In the genomic region with DNA sequence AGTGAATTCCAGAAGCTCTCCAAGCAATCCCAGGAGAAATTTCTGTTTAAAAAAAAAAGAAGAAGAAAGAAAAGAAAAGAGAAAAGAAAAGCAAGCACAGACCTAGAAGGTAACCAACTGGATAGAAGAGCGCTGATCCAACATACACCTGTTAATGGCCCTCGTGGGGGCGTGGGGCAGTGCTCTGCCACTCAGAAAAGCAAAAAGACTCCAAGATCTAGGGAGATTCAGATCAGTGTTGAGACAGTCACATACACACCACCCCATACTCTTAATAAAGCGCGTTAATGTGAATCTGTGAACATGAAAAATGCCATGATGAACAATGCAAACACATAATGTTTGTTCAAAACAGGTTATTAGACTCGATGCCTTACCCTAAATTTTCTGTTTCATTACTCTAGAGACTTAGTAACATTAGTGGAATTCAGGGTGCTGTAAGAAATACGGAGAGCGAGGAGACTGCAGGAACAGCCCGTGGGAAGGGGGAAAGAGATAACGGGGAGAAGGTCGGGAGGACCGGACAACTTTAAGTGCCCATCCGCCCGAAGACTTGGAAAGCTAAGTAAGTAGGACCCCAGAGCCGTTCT, we compare ENCODE assay signal across 8 cellular contexts. TPM values are rescaled to one million over a fixed set of nuclear protein-coding genes. Genes with fewer than 3 reads are reported as not detected.
DNase-seq lines count a peak whose midpoint lies in the region; ATAC-seq and TF ChIP-seq lines count a peak whose summit lies in the region.

No MANE protein-coding gene starts in this region.

- H2AFZ ChIP-seq in OCI-LY7 (ENCODE audit: low read length) = peak overlapping the region; percentile 97

- no peaks in the 10 kb centered on the region for H4K20me1 ChIP-seq in OCI-LY7 (ENCODE audit: insufficient read depth, low read length)

- peak overlapping the region; percentile 91 for H3K4me2 ChIP-seq in OCI-LY7 (ENCODE audit: low read length)

- CTCF ChIA-PET in OCI-LY7 (lab: Charles Lee; ENCODE audit: unreplicated experiment) = no interaction called here

- H3K4me3 ChIP-seq in GM12864 (ENCODE audit: low read depth, low read length) (peak overlapping the region; percentile 95), OCI-LY7 (ENCODE audit: low read depth, low read length, poor library complexity, severe bottlenecking) (peak overlapping the region; percentile 95), fibroblast of the aortic adventitia (ENCODE audit: low read depth, low read length) (peak overlapping the region; percentile 86), retinal pigment epithelial cell (ENCODE audit: low read length) (peak overlapping the region; percentile 95)

- TF ChIP-seq CTCF in GM12864 (IDR thresholded peaks at IDR 0.05; ENCODE audit: low read depth, low read length, missing control alignments) (no peak), OCI-LY7 (conservative IDR thresholded peaks at IDR 0.05; ENCODE audit: low read length) (no peak), fibroblast of the aortic adventitia (IDR thresholded peaks at IDR 0.05; ENCODE audit: insufficient read depth, low read length) (no peak), retinal pigment epithelial cell (conservative IDR thresholded peaks at IDR 0.05; ENCODE audit: low read depth, low read length) (no peak)

- peaks cover 16% of the 10 kb centered on the region for H3K4me1 Mint-ChIP-seq in stimulated activated memory B cell treated with anti-CD40 and anti-IgM and Interleukin-4, amounts not matched to agents 10 μg/mL and 1 μg/mL and 100 μg/mL, for 72 hours

- peaks cover 8% of the 10 kb centered on the region for H3K36me3 Mint-ChIP-seq in stimulated activated memory B cell treated with anti-CD40 and anti-IgM and Interleukin-4, amounts not matched to agents 10 μg/mL and 1 μg/mL and 100 μg/mL, for 72 hours

- TSS peak; percentile 83 for BruUV-seq in OCI-LY7 (replicated peaks; lab: Mats Ljungman, UMichigan)

- H3K9me3 ChIP-seq in OCI-LY7 (ENCODE audit: low read length) = peaks cover 15% of the 10 kb centered on the region; the same call in 1 of the 2 replicates

- H3K79me2 ChIP-seq in OCI-LY7 (ENCODE audit: insufficient read depth, low read depth, low read length) = peaks cover 18% of the 10 kb centered on the region

- intact Hi-C loops in OCI-LY7 (cut with micrococcal nuclease; ENCODE audit: unreplicated experiment) = loop anchor here (5.0 to 10.0 kb wide), 5 partner anchors 120 to 705 kb away; partner anchors contain the start of genes ATP1B1, KIFAP3, METTL18 and SLC19A2

- H3K4me1 ChIP-seq in OCI-LY7 (ENCODE audit: insufficient read depth, low read length, poor library complexity, severe bottlenecking) = peaks cover 20% of the 10 kb centered on the region

- peaks cover 22% of the 10 kb centered on the region for H3K36me3 ChIP-seq in OCI-LY7 (ENCODE audit: insufficient read depth, low read length)

- no peaks in the 10 kb centered on the region for H3K9me2 ChIP-seq in OCI-LY7 (ENCODE audit: insufficient read depth, low read length)

- POLR2A ChIA-PET in OCI-LY7 (lab: Charles Lee) = interaction anchor here (0.7 to 1.9 kb wide), 4 partner anchors 11 to 749 kb away, joined by 3 to 6 read pairs (median 4); no protein-coding TSS in a partner anchor

- ATAC-seq in stimulated activated memory B cell treated with anti-CD40 and anti-IgM and Interleukin-4, amounts not matched to agents 10 μg/mL and 1 μg/mL and 100 μg/mL, for 72 hours = no peak
- ATAC-seq in GM21390 (IDR thresholded peaks at IDR 0.05; ENCODE audit: unreplicated experiment) = no peak

- no peak overlapping the region for H3K4me3 Mint-ChIP-seq in stimulated activated memory B cell treated with anti-CD40 and anti-IgM and Interleukin-4, amounts not matched to agents 10 μg/mL and 1 μg/mL and 100 μg/mL, for 72 hours

- DNase-seq in GM12864 (ENCODE audit: low read depth) = no peak
- DNase-seq in OCI-LY7 (ENCODE audit: low spot score) = no peak
- no peak for DNase-seq in fibroblast of the aortic adventitia (ENCODE audit: low read depth)
- DNase-seq in retinal pigment epithelial cell (ENCODE audit: low read depth) = no peak
- DNase-seq in middle frontal gyrus (ENCODE audit: extremely low spot score, low spot score) = no peak
- no peak for DNase-seq in Ammon's horn (ENCODE audit: low spot score)

- no peaks in the 10 kb centered on the region for H3K27me3 Mint-ChIP-seq in stimulated activated memory B cell treated with anti-CD40 and anti-IgM and Interleukin-4, amounts not matched to agents 10 μg/mL and 1 μg/mL and 100 μg/mL, for 72 hours

- H3K27ac ChIP-seq in OCI-LY7 (ENCODE audit: low read depth, low read length, poor library complexity, severe bottlenecking) = no peak overlapping the region

- H3K27ac Mint-ChIP-seq in stimulated activated memory B cell treated with anti-CD40 and anti-IgM and Interleukin-4, amounts not matched to agents 10 μg/mL and 1 μg/mL and 100 μg/mL, for 72 hours = no peak overlapping the region

- H3K9me3 Mint-ChIP-seq in stimulated activated memory B cell treated with anti-CD40 and anti-IgM and Interleukin-4, amounts not matched to agents 10 μg/mL and 1 μg/mL and 100 μg/mL, for 72 hours = peaks cover 4% of the 10 kb centered on the region

RNA-seq across cellular contexts. Expression of gene NME7, which starts 0.4 kb away (rescaled TPM):
- total RNA-seq in OCI-LY7 (2014; rRNA removed; shearing (Covaris generic)) = 4.2 and 9.3 TPM in 2 replicates
- total RNA-seq in OCI-LY7 (2022) (16.1 and 17.0 TPM in 2 replicates), fibroblast of the aortic adventitia (ENCODE audit: low replicate concordance) (36.0 and 61.6 TPM in 2 replicates)

RNA-seq across cellular contexts. Expression of gene BLZF1, which starts 0.8 kb away (rescaled TPM):
- total RNA-seq in OCI-LY7 (2014; rRNA removed; shearing (Covaris generic)) = 4.9 and 7.1 TPM in 2 replicates
- total RNA-seq in OCI-LY7 (2022) = 11.3 and 14.3 TPM in 2 replicates
- 44.9 and 56.7 TPM in 2 replicates for total RNA-seq in fibroblast of the aortic adventitia (ENCODE audit: low replicate concordance)
